In the genomic region with DNA sequence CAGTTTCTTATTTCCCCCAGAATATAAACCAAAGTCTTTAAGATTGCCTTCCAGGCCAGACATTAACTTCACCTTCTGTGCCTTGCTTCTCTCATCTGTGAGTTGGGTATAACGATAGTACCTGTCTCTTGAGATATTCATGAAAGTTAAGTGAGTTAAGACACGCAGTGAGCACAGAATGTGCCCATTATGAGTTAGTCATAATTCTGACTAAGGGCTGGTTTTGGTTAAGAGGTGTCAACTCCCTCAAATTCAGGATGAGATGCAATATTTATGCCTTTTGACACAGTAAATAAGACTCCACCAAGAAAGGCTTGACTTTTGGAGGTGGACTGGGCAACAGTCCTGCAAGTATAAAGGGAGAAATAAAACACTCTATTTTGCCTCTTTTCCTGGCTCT, we compare ENCODE assay signal across 22 cellular contexts.
"Had no signal": no experiment of that assay in that cellular context is flagged by ENCODE, and none has a peak within 500 bp of the region (broad histone marks: within the 10 kb centered on the region; RNA-seq: fewer than 3 reads in every experiment).

No MANE protein-coding gene starts in this region.

- H3K9me3 ChIP-seq: colonic mucosa, thoracic aorta had no signal

- H3K36me3 ChIP-seq: cardiac muscle cell, colonic mucosa, left lung, lower lobe of right lung, neural progenitor cell, spleen, thoracic aorta had no signal

- H3K4me1 ChIP-seq: colonic mucosa, left lung, lower lobe of right lung, neural progenitor cell, spleen had no signal

- DNase-seq: activated B cell treated with CpG ODN at 0.5 μM for 24 hours; activated CD4-positive, alpha-beta T cell treated with anti-CD3 and anti-CD28 coated beads for 36 hours; activated CD8-positive, alpha-beta memory T cell treated with anti-CD3 and anti-CD28 coated beads, Interleukin-2, amount 10 ng/mL, durations not matched to agents 7 days and 5 days; activated CD8-positive, alpha-beta T cell treated with anti-CD3 and anti-CD28 coated beads, Interleukin-2, amount 10 ng/mL, durations not matched to agents 7 days and 5 days; activated naive CD8-positive, alpha-beta T cell treated with anti-CD3 and anti-CD28 coated beads, Interleukin-2, amount 50 U/mL, for 24 hours; activated T-cell treated with anti-CD3 and anti-CD28 coated beads, Interleukin-2, amount 50 U/mL, for 48 hours; cerebellar nuclear complex; colonic mucosa; effector memory CD4-positive, alpha-beta T cell; left lung; lower lobe of right lung; mesendoderm; natural killer cell; posterior cingulate gyrus; right cardiac atrium; spleen; stimulated activated CD4-positive, alpha-beta T cell treated with anti-CD3 and anti-CD28 coated beads, Interleukin-2, amount 100 ng/mL, for 48 hours; stimulated activated naive CD8-positive, alpha-beta T cell treated with anti-CD3 and anti-CD28 coated beads, Interleukin-15, Interleukin-2, amounts not matched to agents 100 U/mL and 50 U/mL, for 24 hours; T-helper 2 cell had no signal

- H2AFZ ChIP-seq: neural progenitor cell had no signal

- H3K4me2 ChIP-seq: neural progenitor cell had no signal

- H3K9ac ChIP-seq: neural progenitor cell had no signal

- H3K4me3 ChIP-seq: cardiac muscle cell, colonic mucosa, left lung, lower lobe of right lung, neural progenitor cell, spleen, thoracic aorta had no signal

- ATAC-seq: activated CD4-positive, alpha-beta T cell treated with anti-CD3 and anti-CD28 coated beads for 36 hours; activated CD8-positive, alpha-beta memory T cell treated with anti-CD3 and anti-CD28 coated beads, Interleukin-2, amount 10 ng/mL, durations not matched to agents 7 days and 5 days; activated CD8-positive, alpha-beta T cell treated with anti-CD3 and anti-CD28 coated beads, Interleukin-2, amount 10 ng/mL, durations not matched to agents 7 days and 5 days; activated naive CD8-positive, alpha-beta T cell treated with anti-CD3 and anti-CD28 coated beads, Interleukin-2, amount 50 U/mL, for 24 hours; left lung; lower lobe of right lung; natural killer cell; right cardiac atrium; stimulated activated naive CD8-positive, alpha-beta T cell treated with anti-CD3 and anti-CD28 coated beads, Interleukin-15, Interleukin-2, amounts not matched to agents 100 U/mL and 50 U/mL, for 24 hours had no signal

- H3K27ac ChIP-seq: cardiac muscle cell, colonic mucosa, left lung, lower lobe of right lung, neural progenitor cell, spleen, thoracic aorta had no signal

- H3K27me3 ChIP-seq: cardiac muscle cell, colonic mucosa, left lung, neural progenitor cell, spleen had no signal
